In genomic region chr1:24555591-24556413, GRCh38 we compare ENCODE assay signal across 9 cellular contexts. TPM values are rescaled to one million over a fixed set of nuclear protein-coding genes. Genes with fewer than 3 reads are reported as not detected.
DNase-seq lines count a peak whose midpoint lies in the region; ATAC-seq and TF ChIP-seq lines count a peak whose summit lies in the region.
"Had no signal": no experiment of that assay in that cellular context is flagged by ENCODE, and none has a peak within 500 bp of the region (broad histone marks: within the 10 kb centered on the region; RNA-seq: fewer than 3 reads in every experiment).

A gene with protein sequence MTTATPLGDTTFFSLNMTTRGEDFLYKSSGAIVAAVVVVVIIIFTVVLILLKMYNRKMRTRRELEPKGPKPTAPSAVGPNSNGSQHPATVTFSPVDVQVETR (plus strand): TSS chr1:24556087. CDS start chr1:24595431, 39,344 bp downstream.

- DNase-seq in HT-29 (ENCODE audit: low spot score) (peak; percentile 61), natural killer cell (no peak), AG20443 (ENCODE audit: low spot score) (no peak)
- DNase-seq in activated CD4-positive, alpha-beta T cell treated with anti-CD3 and anti-CD28 coated beads for 1 hour, result peak; percentile 40
- DNase-seq in effector CD8-positive, alpha-beta T cell (lab: John Stamatoyannopoulos, UW), result peak; percentile 53

- H3K9me3 Mint-ChIP-seq in natural killer cell, result no peaks in the 10 kb centered on the region
- H3K9me3 Mint-ChIP-seq: dendritic cell treated with granulocyte-macrophage colony-stimulating factor and Interleukin-4, amounts not matched to agents 40 ng/mL and 50 ng/mL, for 4 days had no signal

- H3K4me1 Mint-ChIP-seq in natural killer cell, result peaks cover 5 to 6% of the 10 kb centered on the region in 2 donors

- ATAC-seq in natural killer cell (peak; percentile 10 to 52 (median 12)), HG02973 (IDR thresholded peaks at IDR 0.05; ENCODE audit: unreplicated experiment) (no peak), GM18909 (IDR thresholded peaks at IDR 0.05; ENCODE audit: poor library complexity, unreplicated experiment) (no peak), GM21576 (IDR thresholded peaks at IDR 0.05; ENCODE audit: unreplicated experiment) (no peak)

- no peak for TF ChIP-seq CTCF in natural killer cell (IDR thresholded peaks at IDR 0.05)

- peaks cover 42 to 47% of the 10 kb centered on the region in 2 donors for H3K27me3 Mint-ChIP-seq in natural killer cell (ENCODE audit: low read depth in 2 of 2)

- H3K36me3 Mint-ChIP-seq in natural killer cell, result no peaks in the 10 kb centered on the region

- intact Hi-C loops in natural killer cell (cut with micrococcal nuclease), result no loop called here

- peak within 1 kb of the TSS; percentile 59 for H3K4me3 Mint-ChIP-seq in natural killer cell
- H3K4me3 Mint-ChIP-seq: dendritic cell treated with granulocyte-macrophage colony-stimulating factor and Interleukin-4, amounts not matched to agents 40 ng/mL and 50 ng/mL, for 4 days had no signal

- no peak within 1 kb of the TSS for H3K27ac Mint-ChIP-seq in natural killer cell
- H3K27ac Mint-ChIP-seq: dendritic cell treated with granulocyte-macrophage colony-stimulating factor and Interleukin-4, amounts not matched to agents 40 ng/mL and 50 ng/mL, for 4 days had no signal

RNA-seq across cellular contexts. Expression of the gene that starts here (rescaled TPM):
- total RNA-seq in HT-29 (2014; rRNA removed; shearing (Covaris generic)), result 1.8 and 2.0 TPM in 2 replicates
- total RNA-seq in natural killer cell, result not detected

Comparison
In these comparisons a context has a peak if more than half of its experiments do, and no peak if none do; other contexts are left out.
1. Peak in ATAC-seq in natural killer cell; RNA of the gene not detected or under 1 TPM.
2. DNase-seq: peak in HT-29 (single experiment), activated CD4-positive, alpha-beta T cell treated with anti-CD3 and anti-CD28 coated beads for 1 hour (single experiment) and effector CD8-positive, alpha-beta T cell (single experiment); none in natural killer cell (single experiment) and AG20443 (single experiment).